In genomic region chr2:16495812-16496211, GRCh38 we compare ENCODE assay signal across 2 cellular contexts.
A peak's percentile ranks its signal among the peaks of the same experiment; 100 is the strongest.
TF ChIP-seq lines count a peak whose summit lies in the region.

No MANE protein-coding gene starts in this region.

TF ChIP-seq in liver, 16 proteins besides CTCF, POLR2A, EP300 and RAD21 (continued from another document):
- TF ChIP-seq JUND (IDR thresholded peaks at IDR 0.05) (peak in 1 of 2 donors; percentile 58), ATF3 (IDR thresholded peaks at IDR 0.05) (no peak)

TF ChIP-seq in HepG2, 621 proteins besides CTCF, POLR2A, EP300 and RAD21 (continued from another document):
- TF ChIP-seq PRDM10 (CRISPR knock-in tag; IDR thresholded peaks at IDR 0.05; ENCODE audit: low read depth) = no peak
- TF ChIP-seq ZNF879 (CRISPR knock-in tag; IDR thresholded peaks at IDR 0.05) = no peak
- TF ChIP-seq PAF1 (CRISPR knock-in tag; IDR thresholded peaks at IDR 0.05) = no peak
- TF ChIP-seq BORCS8-MEF2B (CRISPR knock-in tag; IDR thresholded peaks at IDR 0.05) = no peak
- no peak for TF ChIP-seq ZNF644 (CRISPR knock-in tag; IDR thresholded peaks at IDR 0.05; ENCODE audit: low read depth)
- no peak for TF ChIP-seq IRF2 (CRISPR knock-in tag; IDR thresholded peaks at IDR 0.05)
- TF ChIP-seq NCOA1 (CRISPR knock-in tag; IDR thresholded peaks at IDR 0.05) = no peak
- no peak for TF ChIP-seq ZNF12 (CRISPR knock-in tag; IDR thresholded peaks at IDR 0.05)
- no peak for TF ChIP-seq YEATS2 (CRISPR knock-in tag; IDR thresholded peaks at IDR 0.05; ENCODE audit: borderline replicate concordance)
- no peak for TF ChIP-seq CREM (IDR thresholded peaks at IDR 0.05)
- TF ChIP-seq CREM (CRISPR knock-in tag; IDR thresholded peaks at IDR 0.05) = no peak
- TF ChIP-seq NFYC (CRISPR knock-in tag; IDR thresholded peaks at IDR 0.05) = no peak
- no peak for TF ChIP-seq ZNF460 (CRISPR knock-in tag; IDR thresholded peaks at IDR 0.05; ENCODE audit: borderline replicate concordance)
- TF ChIP-seq STAT6 (CRISPR knock-in tag; IDR thresholded peaks at IDR 0.05; ENCODE audit: borderline replicate concordance) = no peak
